Comparison of ENCODE assay signal across 9 cellular contexts in genomic region chr3:46496745-46497555, GRCh38. TPM values are rescaled to one million over a fixed set of nuclear protein-coding genes. Genes with fewer than 3 reads are reported as not detected.
DNase-seq lines count a peak whose midpoint lies in the region; ATAC-seq, FAIRE-seq and TF ChIP-seq lines count a peak whose summit lies in the region.
"Had no signal": no experiment of that assay in that cellular context is flagged by ENCODE, and none has a peak within 500 bp of the region (broad histone marks: within the 10 kb centered on the region; RNA-seq: fewer than 3 reads in every experiment).

No MANE protein-coding gene starts in this region.

- H3F3A ChIP-seq in PC-3 (ENCODE audit: low read length, unreplicated experiment): no peaks in the 10 kb centered on the region

- H3K4me2 ChIP-seq in PC-3 (ENCODE audit: low read length) (no peak overlapping the region), astrocyte (ENCODE audit: low read length) (peak overlapping the region; percentile 60), parathyroid adenoma (ENCODE audit: low read length) (no peak overlapping the region)

- H3K27me3 ChIP-seq in PC-3 (ENCODE audit: low read length): no peaks in the 10 kb centered on the region
- H3K27me3 ChIP-seq in astrocyte (ENCODE audit: insufficient read depth, low read length): no peaks in the 10 kb centered on the region
- H3K27me3 ChIP-seq in parathyroid adenoma (ENCODE audit: control insufficient read depth, insufficient read depth, low read length): no peaks in the 10 kb centered on the region
- no peaks in the 10 kb centered on the region for H3K27me3 ChIP-seq in ascending aorta
- H3K27me3 ChIP-seq in suprapubic skin: no peaks in the 10 kb centered on the region

- no peak for TF ChIP-seq EP300 in suprapubic skin (IDR thresholded peaks at IDR 0.05)

- intact Hi-C loops in PC-3 (cut with micrococcal nuclease) (no loop called here), ascending aorta (cut with DNase I) (no loop called here)

- H2AFZ ChIP-seq in PC-3 (ENCODE audit: low read length) (no peak overlapping the region), astrocyte (ENCODE audit: low read depth, low read length) (no peak overlapping the region), parathyroid adenoma (no peak overlapping the region)

- H3K4me1 Mint-ChIP-seq in astrocyte (ENCODE audit: low read depth, unreplicated experiment): peaks cover 33% of the 10 kb centered on the region

- H3K9ac ChIP-seq in PC-3 (ENCODE audit: low read length) (no peak overlapping the region), astrocyte (ENCODE audit: low read length) (no peak overlapping the region), parathyroid adenoma (no peak overlapping the region)

- TF ChIP-seq POLR2A in GM12891 (IDR thresholded peaks at IDR 0.05; ENCODE audit: low read depth, low read length) (no peak), suprapubic skin (IDR thresholded peaks at IDR 0.05) (no peak)

- no peaks in the 10 kb centered on the region for H3K9me2 ChIP-seq in PC-3 (replicated peaks; ENCODE audit: low read length)

- H3K4me3 Mint-ChIP-seq in astrocyte (ENCODE audit: unreplicated experiment): no peak overlapping the region

- peaks cover 4% of the 10 kb centered on the region for H3K9me3 Mint-ChIP-seq in astrocyte (ENCODE audit: unreplicated experiment)

- BruUV-seq in PC-3 (replicated peaks; lab: Mats Ljungman, UMichigan): no TSS peak

- H3K4me1 ChIP-seq in PC-3 (ENCODE audit: insufficient read depth, low read length) (peaks cover 20% of the 10 kb centered on the region), astrocyte (ENCODE audit: insufficient read depth, low read length) (peaks cover 30% of the 10 kb centered on the region), parathyroid adenoma (peaks cover 8% of the 10 kb centered on the region), ascending aorta (no peaks in the 10 kb centered on the region), suprapubic skin (no peaks in the 10 kb centered on the region)

- no peak for DNase-seq in GM12891 (ENCODE audit: insufficient read length, low spot score)
- DNase-seq in PC-3: peak; percentile 45
- no peak for DNase-seq in astrocyte (ENCODE audit: low read depth)
- DNase-seq in ascending aorta (ENCODE audit: low spot score in 2 of 2): no peak
- no peak for DNase-seq in HuH-7.5 (ENCODE audit: low spot score)
- DNase-seq in medulla oblongata (ENCODE audit: extremely low spot score): no peak
- no peak for DNase-seq in suprapubic skin (ENCODE audit: low spot score in 2 of 2)

- H3K27ac ChIP-seq in PC-3 (ENCODE audit: low read length) (no peak overlapping the region), astrocyte (ENCODE audit: low read depth, low read length) (peak overlapping the region; percentile 78), parathyroid adenoma (no peak overlapping the region), ascending aorta (no peak overlapping the region), suprapubic skin (no peak overlapping the region)

- H3K9me3 ChIP-seq in PC-3 (ENCODE audit: low read length): no peaks in the 10 kb centered on the region
- no peaks in the 10 kb centered on the region for H3K9me3 ChIP-seq in astrocyte (ENCODE audit: insufficient read depth, low read depth, low read length)
- no peaks in the 10 kb centered on the region for H3K9me3 ChIP-seq in parathyroid adenoma (ENCODE audit: control insufficient read depth, low read length)
- H3K9me3 ChIP-seq in ascending aorta: no peaks in the 10 kb centered on the region
- no peaks in the 10 kb centered on the region for H3K9me3 ChIP-seq in suprapubic skin

- CTCF ChIA-PET in PC-3 (lab: Charles Lee): interaction anchor here (0.5 to 1.3 kb wide), 3 partner anchors 42 to 220 kb away, joined by 3 to 6 read pairs (median 4); no protein-coding TSS in a partner anchor

- peak; percentile 23 for FAIRE-seq in GM12891 (lab: Jason Lieb, UNC)
- FAIRE-seq in astrocyte (lab: Jason Lieb, UNC): no peak

- ATAC-seq in PC-3: peak; percentile 47; the same call in 1 of the 2 replicates

- H3K27ac Mint-ChIP-seq in astrocyte (ENCODE audit: unreplicated experiment): peak overlapping the region; percentile 53

- H3K27me3 Mint-ChIP-seq in astrocyte (ENCODE audit: low read depth, unreplicated experiment): peaks cover 11% of the 10 kb centered on the region

- TF ChIP-seq CTCF in PC-3 (conservative IDR thresholded peaks at IDR 0.05; ENCODE audit: low read depth, low read length): peak; percentile 61
- peak; percentile 28 for TF ChIP-seq CTCF in astrocyte (IDR thresholded peaks at IDR 0.05; ENCODE audit: insufficient read depth, low read depth, low read length)
- TF ChIP-seq CTCF in parathyroid adenoma (IDR thresholded peaks at IDR 0.05): peak; percentile 6
- peak in 1 of 3 experiments; percentile 11 for TF ChIP-seq CTCF in ascending aorta (IDR thresholded peaks at IDR 0.05)
- TF ChIP-seq CTCF in suprapubic skin (IDR thresholded peaks at IDR 0.05): no peak

- H3K79me2 ChIP-seq in PC-3 (ENCODE audit: low read length) (no peaks in the 10 kb centered on the region), astrocyte (ENCODE audit: insufficient read depth, low read length) (no peaks in the 10 kb centered on the region), parathyroid adenoma (no peaks in the 10 kb centered on the region)

- H4K20me1 ChIP-seq in PC-3 (ENCODE audit: low read length) (no peaks in the 10 kb centered on the region), astrocyte (ENCODE audit: insufficient read depth, low read length) (no peaks in the 10 kb centered on the region)

- H3K36me3 Mint-ChIP-seq in astrocyte (ENCODE audit: low read depth, unreplicated experiment): peaks cover 1% of the 10 kb centered on the region

- H3K4me3 ChIP-seq in PC-3 (ENCODE audit: low read length) (no peak overlapping the region), astrocyte (ENCODE audit: insufficient read depth, low read depth, low read length) (no peak overlapping the region), parathyroid adenoma (ENCODE audit: low read depth, low read length) (no peak overlapping the region), ascending aorta (no peak overlapping the region), suprapubic skin (no peak overlapping the region)

- 71% methylated on average over 9 of the region's 9 CpGs for WGBS in suprapubic skin

- POLR2A ChIA-PET in PC-3 (lab: Charles Lee; ENCODE audit: unreplicated experiment): no interaction called here

- H3K36me3 ChIP-seq in PC-3 (ENCODE audit: low read depth, low read length): no peaks in the 10 kb centered on the region
- H3K36me3 ChIP-seq in astrocyte (ENCODE audit: insufficient read depth, low read length): no peaks in the 10 kb centered on the region
- H3K36me3 ChIP-seq in parathyroid adenoma (ENCODE audit: control insufficient read depth, insufficient read depth, low read length): no peaks in the 10 kb centered on the region
- no peaks in the 10 kb centered on the region for H3K36me3 ChIP-seq in ascending aorta
- no peaks in the 10 kb centered on the region for H3K36me3 ChIP-seq in suprapubic skin

TF ChIP-seq in GM12891, 5 proteins besides CTCF, POLR2A, EP300 and RAD21:
- TF ChIP-seq POLR2AphosphoS5 (IDR thresholded peaks at IDR 0.05; ENCODE audit: low read depth, low read length): no peak
- TF ChIP-seq POU2F2 (IDR thresholded peaks at IDR 0.05; ENCODE audit: low read depth, low read length): no peak
- no peak for TF ChIP-seq PAX5 (IDR thresholded peaks at IDR 0.05; ENCODE audit: insufficient read depth, low read length, severe bottlenecking)
- TF ChIP-seq SPI1 (IDR thresholded peaks at IDR 0.05; ENCODE audit: low read depth, low read length): no peak
- TF ChIP-seq TAF1 (IDR thresholded peaks at IDR 0.05; ENCODE audit: low read depth, low read length): no peak

RNA-seq across cellular contexts. Expression of gene RTP3, which starts 0.8 kb away (rescaled TPM):
- polyA plus RNA-seq in GM12891 (2012; ENCODE audit: low read depth, missing spikeins): not detected
- total RNA-seq in PC-3 (2014; rRNA removed) (not detected in 2 replicates), astrocyte (not detected in 2 replicates), ascending aorta (not detected), suprapubic skin (not detected)
- total RNA-seq: activated CD8-positive, alpha-beta memory T cell treated with anti-CD3 and anti-CD28 coated beads for 36 hours had no signal

RNA-seq across cellular contexts. Expression of gene LTF, which starts 32.2 kb away (rescaled TPM):
- not detected for polyA plus RNA-seq in GM12891 (2012; ENCODE audit: low read depth, missing spikeins)
- total RNA-seq in PC-3 (2014; rRNA removed) (not detected in 2 replicates), astrocyte (not detected in 2 replicates), ascending aorta (1.4 TPM), suprapubic skin (1 to 10 TPM; 2.3 to 8.6 (median 3.7) TPM)
- total RNA-seq: activated CD8-positive, alpha-beta memory T cell treated with anti-CD3 and anti-CD28 coated beads for 36 hours had no signal

Comparison
In these comparisons a context has a peak if more than half of its experiments do, and no peak if none do; other contexts are left out.
1. CTCF ChIP-seq: peak in PC-3 (single experiment), astrocyte (single experiment) and parathyroid adenoma (single experiment); none in suprapubic skin (0 of 2).